Comparison of ENCODE assay signal across 22 cellular contexts in the genomic region with DNA sequence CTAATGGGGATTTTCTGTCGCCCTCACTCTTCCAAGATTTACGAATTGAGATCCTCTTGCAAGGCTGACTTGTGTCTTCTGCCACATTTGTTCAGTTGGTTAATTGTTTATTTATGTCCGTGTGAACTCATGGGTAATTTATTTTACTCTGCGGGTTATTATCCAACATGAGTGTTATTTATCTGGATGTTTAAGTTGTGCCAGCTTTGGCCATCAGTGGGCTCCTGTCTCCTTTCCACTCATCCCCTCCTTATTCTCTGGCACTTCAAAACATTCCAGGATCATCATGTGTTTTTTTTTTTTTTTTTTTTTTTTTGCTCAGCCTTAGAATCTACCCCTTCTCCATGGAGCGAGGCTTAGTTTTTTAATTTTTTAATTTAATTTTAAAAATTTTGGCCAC. TPM values are rescaled to one million over a fixed set of nuclear protein-coding genes. Genes with fewer than 3 reads are reported as not detected.
DNase-seq lines count a peak whose midpoint lies in the region; ATAC-seq and TF ChIP-seq lines count a peak whose summit lies in the region.
"Had no signal": no experiment of that assay in that cellular context is flagged by ENCODE, and none has a peak within 500 bp of the region (broad histone marks: within the 10 kb centered on the region; RNA-seq: fewer than 3 reads in every experiment).

No MANE protein-coding gene starts in this region.

- no peaks in the 10 kb centered on the region for H3K4me1 ChIP-seq in osteoblast (ENCODE audit: insufficient read depth, low read length)
- H3K4me1 ChIP-seq: BE2C had no signal

- no peak overlapping the region for H3K4me2 ChIP-seq in osteoblast (ENCODE audit: insufficient read depth, low read length)
- H3K4me2 ChIP-seq: A549; BLaER1 treated with 17β-estradiol and CSF1 and Interleukin-3, amounts not matched to agents 10 nM and 100 nM; GM23338 had no signal

- H3K9me3 ChIP-seq in osteoblast (ENCODE audit: low read depth, low read length), result no peaks in the 10 kb centered on the region
- H3K9me3 ChIP-seq: A549; BE2C; BLaER1 treated with 17β-estradiol and CSF1 and Interleukin-3, amounts not matched to agents 10 nM and 100 nM had no signal

- TF ChIP-seq CTCF in osteoblast (IDR thresholded peaks at IDR 0.05; ENCODE audit: extremely low read depth, low read depth, low read length), result no peak

- no peak for ATAC-seq in GM21717 (IDR thresholded peaks at IDR 0.05; ENCODE audit: unreplicated experiment)
- ATAC-seq: A549, GM12878, GM23338, HCT116 had no signal

- no peaks in the 10 kb centered on the region for H3K27me3 ChIP-seq in osteoblast (ENCODE audit: insufficient read depth, low read length)
- H3K27me3 ChIP-seq: BLaER1 treated with 17β-estradiol and CSF1 and Interleukin-3, amounts not matched to agents 10 nM and 100 nM had no signal

- no peak overlapping the region for H2AFZ ChIP-seq in osteoblast (ENCODE audit: low read length)
- H2AFZ ChIP-seq: GM23338 had no signal

- DNase-seq in Caki2 (ENCODE audit: low read depth) (peak; percentile 37), cerebellar cortex (ENCODE audit: low spot score) (peak; percentile 63), osteoblast (ENCODE audit: insufficient read length, low spot score, missing footprints) (peak; percentile 55), 8988T (no peak)
- DNase-seq in stimulated activated CD4-positive, alpha-beta T cell treated with anti-CD3 and anti-CD28 coated beads, Interleukin-4, amount 100 ng/mL, for 1 hour, result no peak
- DNase-seq: ACHN; AML-193; BE2C; CD4-positive, alpha-beta T cell; CD8-positive, alpha-beta memory T cell; DMS153; DND-41; GDM1; H9 had no signal

- no peaks in the 10 kb centered on the region for H3K79me2 ChIP-seq in osteoblast (ENCODE audit: insufficient read depth, low read length)

- in situ Hi-C loops in Caki2 (cut with HindIII; ENCODE audit: low pct_unique_long_range_greater_than_20kb, low sequenced_read_pairs), result no loop called here

- no peaks in the 10 kb centered on the region for H3K36me3 ChIP-seq in osteoblast (ENCODE audit: insufficient read depth, low read length)
- H3K36me3 ChIP-seq: BE2C; BLaER1 treated with 17β-estradiol and CSF1 and Interleukin-3, amounts not matched to agents 10 nM and 100 nM had no signal

- H3K27ac ChIP-seq in osteoblast (ENCODE audit: low read depth, low read length), result no peak overlapping the region
- H3K27ac ChIP-seq: 22Rv1; BLaER1 treated with 17β-estradiol and CSF1 and Interleukin-3, amounts not matched to agents 10 nM and 100 nM had no signal

- no peak overlapping the region for H3K4me3 ChIP-seq in osteoblast (ENCODE audit: insufficient read depth, low read length)
- H3K4me3 ChIP-seq: A549; BLaER1 treated with 17β-estradiol and CSF1 and Interleukin-3, amounts not matched to agents 10 nM and 100 nM; GM12878; GM23338 had no signal

- H4K20me1 ChIP-seq in osteoblast (ENCODE audit: insufficient read depth, low read length), result no peaks in the 10 kb centered on the region
- H4K20me1 ChIP-seq: BLaER1 treated with 17β-estradiol and CSF1 and Interleukin-3, amounts not matched to agents 10 nM and 100 nM had no signal

RNA-seq across cellular contexts. Expression of a gene that starts 19.0 kb away (rescaled TPM):
- total RNA-seq in Caki2 (2014; rRNA removed; shearing (Covaris generic); ENCODE audit: low replicate concordance), result not detected in 2 replicates
- 0.29 TPM in 1 of 2 replicates, not detected in the other for total RNA-seq in osteoblast
- total RNA-seq: CD4-positive, alpha-beta T cell; CD8-positive, alpha-beta memory T cell; GM12878; H4 had no signal

RNA-seq across cellular contexts. Expression of a gene that starts 22.4 kb away (rescaled TPM):
- total RNA-seq in Caki2 (2014; rRNA removed; shearing (Covaris generic); ENCODE audit: low replicate concordance), result 23.1 and 28.0 TPM in 2 replicates
- 6.8 and 9.4 TPM in 2 replicates for total RNA-seq in osteoblast

Comparison
In these comparisons a context has a peak if more than half of its experiments do, and no peak if none do; other contexts are left out.
1. DNase-seq: peak in Caki2 (single experiment), cerebellar cortex (single experiment) and osteoblast (single experiment); none in 8988T (single experiment) and stimulated activated CD4-positive, alpha-beta T cell treated with anti-CD3 and anti-CD28 coated beads, Interleukin-4, amount 100 ng/mL, for 1 hour (single experiment).